1 cellular context compared by ENCODE assay signal in the genomic region with DNA sequence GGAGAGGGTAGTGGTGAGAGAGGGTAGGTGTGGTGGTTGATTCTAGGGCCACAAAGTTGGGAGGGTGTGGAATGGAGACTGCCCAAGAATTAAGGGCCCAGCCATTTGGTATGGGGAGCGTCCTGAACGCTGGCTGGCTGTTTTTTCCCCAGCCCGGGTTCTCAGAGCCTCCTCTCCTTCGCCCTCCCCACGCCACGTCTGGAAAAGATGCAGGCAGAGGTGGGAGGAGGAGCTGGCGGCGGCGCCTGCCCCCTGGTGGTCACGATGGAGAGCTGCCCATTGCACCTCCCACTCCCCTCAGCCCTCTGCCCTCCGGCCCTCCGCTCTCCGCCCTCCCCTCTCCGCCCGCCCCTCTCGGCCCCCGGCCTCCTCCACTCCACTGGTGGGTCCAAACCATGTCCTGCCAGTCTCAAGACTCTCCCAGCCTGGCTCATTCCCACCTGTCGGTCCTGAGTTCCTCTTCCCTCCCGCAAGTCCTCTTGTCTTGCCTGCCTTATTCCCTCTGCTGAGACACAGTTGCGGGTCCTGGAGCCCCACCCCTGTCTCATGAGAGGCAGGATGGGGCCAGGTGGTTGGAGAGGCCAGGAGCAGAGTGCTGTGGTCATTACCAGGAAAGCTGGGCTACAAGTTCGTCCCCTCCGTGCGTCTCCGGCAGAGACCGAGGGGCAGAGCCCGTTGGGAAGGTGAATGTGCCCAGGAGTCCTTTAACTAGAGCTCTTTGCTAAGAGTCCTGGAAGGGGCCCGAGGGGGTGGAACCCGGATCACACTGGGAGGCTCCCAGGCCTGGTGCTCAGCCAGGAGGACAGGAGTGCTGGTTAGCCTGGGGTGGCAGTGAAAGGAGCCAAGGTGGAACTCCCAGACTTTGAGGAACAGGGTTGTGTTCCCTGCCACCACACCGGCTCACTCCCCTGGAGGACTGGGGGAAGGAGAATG.
A peak's percentile ranks its signal among the peaks of the same experiment; 100 is the strongest.
TF ChIP-seq lines count a peak whose summit lies in the region.

No MANE protein-coding gene starts in this region.

TF ChIP-seq in HepG2, 621 proteins besides CTCF, POLR2A, EP300 and RAD21 (continued from another document):
- TF ChIP-seq, protein P1, sequence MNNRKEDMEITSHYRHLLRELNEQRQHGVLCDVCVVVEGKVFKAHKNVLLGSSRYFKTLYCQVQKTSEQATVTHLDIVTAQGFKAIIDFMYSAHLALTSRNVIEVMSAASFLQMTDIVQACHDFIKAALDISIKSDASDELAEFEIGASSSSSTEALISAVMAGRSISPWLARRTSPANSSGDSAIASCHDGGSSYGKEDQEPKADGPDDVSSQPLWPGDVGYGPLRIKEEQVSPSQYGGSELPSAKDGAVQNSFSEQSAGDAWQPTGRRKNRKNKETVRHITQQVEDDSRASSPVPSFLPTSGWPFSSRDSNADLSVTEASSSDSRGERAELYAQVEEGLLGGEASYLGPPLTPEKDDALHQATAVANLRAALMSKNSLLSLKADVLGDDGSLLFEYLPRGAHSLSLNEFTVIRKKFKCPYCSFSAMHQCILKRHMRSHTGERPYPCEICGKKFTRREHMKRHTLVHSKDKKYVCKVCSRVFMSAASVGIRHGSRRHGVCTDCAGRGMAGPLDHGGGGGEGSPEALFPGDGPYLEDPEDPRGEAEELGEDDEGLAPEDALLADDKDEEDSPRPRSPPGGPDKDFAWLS (CRISPR knock-in tag; IDR thresholded peaks at IDR 0.05; ENCODE audit: borderline replicate concordance), result no peak
- peak; percentile 24; the same call in 1 of the 2 replicates for TF ChIP-seq SALL1 (CRISPR knock-in tag; IDR thresholded peaks at IDR 0.05)
- TF ChIP-seq, protein P2, sequence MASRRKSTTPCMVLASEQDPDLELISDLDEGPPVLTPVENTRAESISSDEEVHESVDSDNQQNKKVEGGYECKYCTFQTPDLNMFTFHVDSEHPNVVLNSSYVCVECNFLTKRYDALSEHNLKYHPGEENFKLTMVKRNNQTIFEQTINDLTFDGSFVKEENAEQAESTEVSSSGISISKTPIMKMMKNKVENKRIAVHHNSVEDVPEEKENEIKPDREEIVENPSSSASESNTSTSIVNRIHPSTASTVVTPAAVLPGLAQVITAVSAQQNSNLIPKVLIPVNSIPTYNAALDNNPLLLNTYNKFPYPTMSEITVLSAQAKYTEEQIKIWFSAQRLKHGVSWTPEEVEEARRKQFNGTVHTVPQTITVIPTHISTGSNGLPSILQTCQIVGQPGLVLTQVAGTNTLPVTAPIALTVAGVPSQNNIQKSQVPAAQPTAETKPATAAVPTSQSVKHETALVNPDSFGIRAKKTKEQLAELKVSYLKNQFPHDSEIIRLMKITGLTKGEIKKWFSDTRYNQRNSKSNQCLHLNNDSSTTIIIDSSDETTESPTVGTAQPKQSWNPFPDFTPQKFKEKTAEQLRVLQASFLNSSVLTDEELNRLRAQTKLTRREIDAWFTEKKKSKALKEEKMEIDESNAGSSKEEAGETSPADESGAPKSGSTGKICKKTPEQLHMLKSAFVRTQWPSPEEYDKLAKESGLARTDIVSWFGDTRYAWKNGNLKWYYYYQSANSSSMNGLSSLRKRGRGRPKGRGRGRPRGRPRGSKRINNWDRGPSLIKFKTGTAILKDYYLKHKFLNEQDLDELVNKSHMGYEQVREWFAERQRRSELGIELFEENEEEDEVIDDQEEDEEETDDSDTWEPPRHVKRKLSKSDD (CRISPR knock-in tag; IDR thresholded peaks at IDR 0.05; ENCODE audit: low read depth), result 0 out of 2 replicates have a peak, but pooled peaks have one; percentile 50
- TF ChIP-seq HMGXB4 (CRISPR knock-in tag; IDR thresholded peaks at IDR 0.05; ENCODE audit: borderline replicate concordance in 1 of 2, low read depth in 1 of 2), result peak; percentile 66 to 73
- 0 out of 2 replicates have a peak, but pooled peaks have one; percentile 44 for TF ChIP-seq TOPORS (CRISPR knock-in tag; IDR thresholded peaks at IDR 0.05)
- TF ChIP-seq, protein P3, sequence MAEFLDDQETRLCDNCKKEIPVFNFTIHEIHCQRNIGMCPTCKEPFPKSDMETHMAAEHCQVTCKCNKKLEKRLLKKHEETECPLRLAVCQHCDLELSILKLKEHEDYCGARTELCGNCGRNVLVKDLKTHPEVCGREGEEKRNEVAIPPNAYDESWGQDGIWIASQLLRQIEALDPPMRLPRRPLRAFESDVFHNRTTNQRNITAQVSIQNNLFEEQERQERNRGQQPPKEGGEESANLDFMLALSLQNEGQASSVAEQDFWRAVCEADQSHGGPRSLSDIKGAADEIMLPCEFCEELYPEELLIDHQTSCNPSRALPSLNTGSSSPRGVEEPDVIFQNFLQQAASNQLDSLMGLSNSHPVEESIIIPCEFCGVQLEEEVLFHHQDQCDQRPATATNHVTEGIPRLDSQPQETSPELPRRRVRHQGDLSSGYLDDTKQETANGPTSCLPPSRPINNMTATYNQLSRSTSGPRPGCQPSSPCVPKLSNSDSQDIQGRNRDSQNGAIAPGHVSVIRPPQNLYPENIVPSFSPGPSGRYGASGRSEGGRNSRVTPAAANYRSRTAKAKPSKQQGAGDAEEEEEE (CRISPR knock-in tag; IDR thresholded peaks at IDR 0.05; ENCODE audit: borderline replicate concordance), result 0 out of 2 replicates have a peak, but pooled peaks have one; percentile 83
- peak; percentile 13; the same call in 1 of the 2 replicates for TF ChIP-seq IRF2 (CRISPR knock-in tag; IDR thresholded peaks at IDR 0.05)
- TF ChIP-seq ZNF326 (CRISPR knock-in tag; IDR thresholded peaks at IDR 0.05; ENCODE audit: borderline replicate concordance), result 0 out of 2 replicates have a peak, but pooled peaks have one; percentile 36
- peak; percentile 75 for TF ChIP-seq GABPB1 (CRISPR knock-in tag; IDR thresholded peaks at IDR 0.05)
- TF ChIP-seq, protein P4, sequence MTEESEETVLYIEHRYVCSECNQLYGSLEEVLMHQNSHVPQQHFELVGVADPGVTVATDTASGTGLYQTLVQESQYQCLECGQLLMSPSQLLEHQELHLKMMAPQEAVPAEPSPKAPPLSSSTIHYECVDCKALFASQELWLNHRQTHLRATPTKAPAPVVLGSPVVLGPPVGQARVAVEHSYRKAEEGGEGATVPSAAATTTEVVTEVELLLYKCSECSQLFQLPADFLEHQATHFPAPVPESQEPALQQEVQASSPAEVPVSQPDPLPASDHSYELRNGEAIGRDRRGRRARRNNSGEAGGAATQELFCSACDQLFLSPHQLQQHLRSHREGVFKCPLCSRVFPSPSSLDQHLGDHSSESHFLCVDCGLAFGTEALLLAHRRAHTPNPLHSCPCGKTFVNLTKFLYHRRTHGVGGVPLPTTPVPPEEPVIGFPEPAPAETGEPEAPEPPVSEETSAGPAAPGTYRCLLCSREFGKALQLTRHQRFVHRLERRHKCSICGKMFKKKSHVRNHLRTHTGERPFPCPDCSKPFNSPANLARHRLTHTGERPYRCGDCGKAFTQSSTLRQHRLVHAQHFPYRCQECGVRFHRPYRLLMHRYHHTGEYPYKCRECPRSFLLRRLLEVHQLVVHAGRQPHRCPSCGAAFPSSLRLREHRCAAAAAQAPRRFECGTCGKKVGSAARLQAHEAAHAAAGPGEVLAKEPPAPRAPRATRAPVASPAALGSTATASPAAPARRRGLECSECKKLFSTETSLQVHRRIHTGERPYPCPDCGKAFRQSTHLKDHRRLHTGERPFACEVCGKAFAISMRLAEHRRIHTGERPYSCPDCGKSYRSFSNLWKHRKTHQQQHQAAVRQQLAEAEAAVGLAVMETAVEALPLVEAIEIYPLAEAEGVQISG (CRISPR knock-in tag; IDR thresholded peaks at IDR 0.05), result peak; percentile 88
- 0 out of 2 replicates have a peak, but pooled peaks have one; percentile 53 for TF ChIP-seq ZNF136 (CRISPR knock-in tag; IDR thresholded peaks at IDR 0.05; ENCODE audit: low read depth)
- TF ChIP-seq SMAD1 (CRISPR knock-in tag; IDR thresholded peaks at IDR 0.05; ENCODE audit: borderline replicate concordance, low read depth), result 0 out of 2 replicates have a peak, but pooled peaks have one; percentile 28
- peak; percentile 48 for TF ChIP-seq TBX2 (CRISPR knock-in tag; IDR thresholded peaks at IDR 0.05; ENCODE audit: borderline replicate concordance)
- TF ChIP-seq HNF1B (CRISPR knock-in tag; IDR thresholded peaks at IDR 0.05), result peak; percentile 12; the same call in 1 of the 2 replicates
- TF ChIP-seq POLR2G (IDR thresholded peaks at IDR 0.05; ENCODE audit: low read depth, low read length), result peak; percentile 51; the same call in 1 of the 2 replicates
- TF ChIP-seq HDAC1 (CRISPR knock-in tag; IDR thresholded peaks at IDR 0.05), result peak; percentile 38; the same call in 1 of the 2 replicates
- TF ChIP-seq ZNF510 (CRISPR knock-in tag; IDR thresholded peaks at IDR 0.05; ENCODE audit: low read depth), result peak; percentile 32; the same call in 1 of the 2 replicates
- TF ChIP-seq SAFB2 (CRISPR knock-in tag; IDR thresholded peaks at IDR 0.05; ENCODE audit: borderline replicate concordance, low read depth), result peak; percentile 35; the same call in 1 of the 2 replicates
